Comparison of ENCODE assay signal across 13 cellular contexts in genomic region chr5:132205385-132206125, GRCh38. TPM values are rescaled to one million over a fixed set of nuclear protein-coding genes. Genes with fewer than 3 reads are reported as not detected.
DNase-seq lines count a peak whose midpoint lies in the region; ATAC-seq, FAIRE-seq and TF ChIP-seq lines count a peak whose summit lies in the region.
"Had no signal": no experiment of that assay in that cellular context is flagged by ENCODE, and none has a peak within 500 bp of the region (broad histone marks: within the 10 kb centered on the region; RNA-seq: fewer than 3 reads in every experiment).

No MANE protein-coding gene starts in this region.

- ATAC-seq in GM19328 (IDR thresholded peaks at IDR 0.05; ENCODE audit: unreplicated experiment) = peak; percentile 67
- ATAC-seq in omental fat pad (ENCODE audit: low FRiP score) = no peak
- ATAC-seq in HG03045 (IDR thresholded peaks at IDR 0.05; ENCODE audit: unreplicated experiment) = no peak
- ATAC-seq in GM18873 (IDR thresholded peaks at IDR 0.05; ENCODE audit: low FRiP score, unreplicated experiment) = no peak

- 73 to 78% methylated on average over 4 to 5 of the region's 5 CpGs for WGBS in esophagus squamous epithelium, 2 donors

- peaks cover 0 to 11% (median 3%) of the 10 kb centered on the region in 3 donors for H3K4me1 ChIP-seq in esophagus squamous epithelium

- intact Hi-C loops in esophagus squamous epithelium (cut with DNase I) = no loop called here

- no peak overlapping the region for H3K27ac ChIP-seq in esophagus squamous epithelium
- H3K27ac ChIP-seq: RWPE1 had no signal

- TF ChIP-seq CTCF in bronchial epithelial cell (IDR thresholded peaks at IDR 0.05; ENCODE audit: insufficient read depth, low read length, severe bottlenecking) = no peak
- TF ChIP-seq CTCF in omental fat pad (IDR thresholded peaks at IDR 0.05) = no peak
- TF ChIP-seq CTCF in esophagus squamous epithelium (IDR thresholded peaks at IDR 0.05) = no peak

- H3K36me3 ChIP-seq in bronchial epithelial cell (ENCODE audit: control insufficient read depth, insufficient read depth, low read length) (peaks cover 27% of the 10 kb centered on the region), esophagus squamous epithelium (peaks cover 0 to 93% (median 0%) of the 10 kb centered on the region in 3 donors)

- FAIRE-seq in bronchial epithelial cell (lab: Jason Lieb, UNC) = peak; percentile 86

- TF ChIP-seq POLR2A in esophagus squamous epithelium (IDR thresholded peaks at IDR 0.05) = no peak

- no peaks in the 10 kb centered on the region for H3K27me3 ChIP-seq in bronchial epithelial cell (ENCODE audit: control insufficient read depth, insufficient read depth, low read length)
- no peaks in the 10 kb centered on the region for H3K27me3 ChIP-seq in esophagus squamous epithelium

- no peaks in the 10 kb centered on the region for H3K9me3 ChIP-seq in esophagus squamous epithelium

- no peak overlapping the region for H3K4me3 ChIP-seq in bronchial epithelial cell (ENCODE audit: low read depth, low read length)
- H3K4me3 ChIP-seq in esophagus squamous epithelium = no peak overlapping the region

- DNase-seq in LHCN-M2 (ENCODE audit: low read depth) (peak; percentile 99), bronchial epithelial cell (ENCODE audit: low read depth) (no peak), omental fat pad (ENCODE audit: low spot score) (peak; percentile 7), esophagus squamous epithelium (lab: John Stamatoyannopoulos, UW) (no peak), NCI-H510A treated with DMSO at 0.1 percent for 48 hours (lab: John Stamatoyannopoulos, UW) (no peak)
- DNase-seq: activated gamma-delta T cell; CD8-positive, alpha-beta memory T cell; hippocampal formation; NCI-H1048 had no signal

RNA-seq across cellular contexts. Expression of gene P4HA2, which starts 22.1 kb away (rescaled TPM):
- total RNA-seq in LHCN-M2 (2014; rRNA removed) (200 and 217 TPM in 2 replicates), bronchial epithelial cell (174 and 190 TPM in 2 replicates), omental fat pad (10 to 100 TPM; 15.8 to 37.7 (median 25.6) TPM), esophagus squamous epithelium (10 to 100 TPM; 14.7 to 22.2 (median 16.7) TPM)
- polyA plus RNA-seq in LHCN-M2 (2012) = 300 TPM
- polyA plus RNA-seq: CD8-positive, alpha-beta memory T cell had no signal

RNA-seq across cellular contexts. Expression of gene PDLIM4, which starts 51.9 kb away (rescaled TPM):
- total RNA-seq in LHCN-M2 (2014; rRNA removed) (149 and 153 TPM in 2 replicates), bronchial epithelial cell (12.9 and 18.8 TPM in 2 replicates), omental fat pad (10 to 100 TPM; 19.5 to 89.5 (median 23.4) TPM), esophagus squamous epithelium (10 to 100 TPM; 16.5 to 79.2 (median 47.7) TPM)
- polyA plus RNA-seq in LHCN-M2 (2012) = 202 TPM
- polyA plus RNA-seq: CD8-positive, alpha-beta memory T cell had no signal

Comparison
In these comparisons a context has a peak if more than half of its experiments do, and no peak if none do; other contexts are left out.
1. DNase-seq: peak in LHCN-M2 (single experiment) and omental fat pad (single experiment); none in bronchial epithelial cell (single experiment), esophagus squamous epithelium (single experiment) and NCI-H510A treated with DMSO at 0.1 percent for 48 hours (single experiment).